In the genomic region with DNA sequence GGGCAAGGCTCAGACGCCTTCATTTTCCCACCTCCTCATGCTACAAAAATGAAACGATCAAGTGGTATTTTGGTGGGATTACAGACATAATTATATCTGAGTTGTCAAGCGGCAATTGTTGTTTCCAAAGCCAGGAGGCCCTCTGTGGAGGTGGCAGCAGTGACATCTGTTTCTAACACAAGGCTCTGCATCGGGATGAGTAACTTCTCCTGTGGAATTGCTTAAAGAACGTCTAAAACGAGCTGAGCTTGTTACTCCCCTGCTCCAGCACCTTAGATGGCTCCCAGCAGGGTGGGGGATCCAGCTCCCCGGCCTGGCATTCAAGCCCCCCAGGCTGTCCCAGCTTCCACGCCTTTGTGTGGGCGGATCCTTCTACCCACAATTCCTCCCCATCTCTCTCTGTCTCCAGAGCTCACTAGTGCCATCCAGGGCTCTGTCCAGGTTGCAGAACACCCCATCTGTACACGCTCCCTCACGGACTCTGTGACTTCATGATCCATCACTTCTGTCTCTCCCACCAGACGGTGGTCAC, we compare ENCODE assay signal across 23 cellular contexts. TPM values are rescaled to one million over a fixed set of nuclear protein-coding genes. Genes with fewer than 3 reads are reported as not detected.
"Had no signal": no experiment of that assay in that cellular context is flagged by ENCODE, and none has a peak within 500 bp of the region (broad histone marks: within the 10 kb centered on the region; RNA-seq: fewer than 3 reads in every experiment).

No MANE protein-coding gene starts in this region.

- ATAC-seq: body of pancreas; effector memory CD8-positive, alpha-beta T cell; esophagus mucosa; left lung; T-helper 17 cell had no signal

- H3K27ac ChIP-seq: body of pancreas, left lung, thoracic aorta, upper lobe of left lung had no signal

- H3K36me3 Mint-ChIP-seq: activated naive CD4-positive, alpha-beta T cell treated with anti-CD3 and anti-CD28 coated beads, Interleukin-2, amount 10 ng/mL, durations not matched to agents 7 days and 5 days; memory B cell had no signal

- H3K4me1 Mint-ChIP-seq: activated naive CD4-positive, alpha-beta T cell treated with anti-CD3 and anti-CD28 coated beads, Interleukin-2, amount 10 ng/mL, durations not matched to agents 7 days and 5 days; T-helper 17 cell had no signal

- DNase-seq: activated CD4-positive, alpha-beta T cell treated with anti-CD3 and anti-CD28 coated beads for 4 hours; activated CD4-positive, alpha-beta T cell treated with anti-CD3 and anti-CD28 coated beads, Interleukin-2, amount 50 U/mL, for 48 hours; activated CD4-positive, CD25-positive, alpha-beta regulatory T cell; activated naive CD4-positive, alpha-beta T cell treated with anti-CD3 and anti-CD28 coated beads, Interleukin-2, amount 10 ng/mL, durations not matched to agents 7 days and 5 days; activated T-cell treated with anti-CD3 and anti-CD28 coated beads, Interleukin-2, amount 50 U/mL, for 48 hours; body of pancreas; effector memory CD8-positive, alpha-beta T cell; hippocampal formation; kidney glomerular epithelial cell; left lung; nucleus accumbens; sigmoid colon; stimulated activated CD4-positive, alpha-beta T cell treated with anti-CD3 and anti-CD28 coated beads, Interleukin-4, amount 100 ng/mL, for 1 hour; stimulated activated naive CD4-positive, alpha-beta T cell; SW 1271; T-helper 17 cell; upper lobe of left lung had no signal

- H3K27me3 ChIP-seq: body of pancreas, left lung, sigmoid colon, upper lobe of left lung had no signal

- H3K9me3 Mint-ChIP-seq: activated naive CD4-positive, alpha-beta T cell treated with anti-CD3 and anti-CD28 coated beads, Interleukin-2, amount 10 ng/mL, durations not matched to agents 7 days and 5 days; effector memory CD8-positive, alpha-beta T cell; memory B cell; nephron had no signal

- FAIRE-seq: endothelial cell of umbilical vein, frontal cortex had no signal

- H3K27ac Mint-ChIP-seq: activated naive CD4-positive, alpha-beta T cell treated with anti-CD3 and anti-CD28 coated beads, Interleukin-2, amount 10 ng/mL, durations not matched to agents 7 days and 5 days; effector memory CD8-positive, alpha-beta T cell; memory B cell; nephron; T-helper 17 cell had no signal

- H3K9me3 ChIP-seq: body of pancreas, left lung, sigmoid colon, thoracic aorta, upper lobe of left lung had no signal

- H3K4me3 Mint-ChIP-seq: activated naive CD4-positive, alpha-beta T cell treated with anti-CD3 and anti-CD28 coated beads, Interleukin-2, amount 10 ng/mL, durations not matched to agents 7 days and 5 days; effector memory CD8-positive, alpha-beta T cell; memory B cell; nephron; T-helper 17 cell had no signal

- H3K4me3 ChIP-seq: body of pancreas, left lung, sigmoid colon, thoracic aorta, upper lobe of left lung had no signal

- H3K36me3 ChIP-seq: left lung, sigmoid colon, thoracic aorta, upper lobe of left lung had no signal

RNA-seq across cellular contexts. Expression of a gene that starts 36.8 kb away (rescaled TPM):
- total RNA-seq: T-helper 17 cell had no signal
